Comparison of ENCODE assay signal across 22 cellular contexts in the genomic region with DNA sequence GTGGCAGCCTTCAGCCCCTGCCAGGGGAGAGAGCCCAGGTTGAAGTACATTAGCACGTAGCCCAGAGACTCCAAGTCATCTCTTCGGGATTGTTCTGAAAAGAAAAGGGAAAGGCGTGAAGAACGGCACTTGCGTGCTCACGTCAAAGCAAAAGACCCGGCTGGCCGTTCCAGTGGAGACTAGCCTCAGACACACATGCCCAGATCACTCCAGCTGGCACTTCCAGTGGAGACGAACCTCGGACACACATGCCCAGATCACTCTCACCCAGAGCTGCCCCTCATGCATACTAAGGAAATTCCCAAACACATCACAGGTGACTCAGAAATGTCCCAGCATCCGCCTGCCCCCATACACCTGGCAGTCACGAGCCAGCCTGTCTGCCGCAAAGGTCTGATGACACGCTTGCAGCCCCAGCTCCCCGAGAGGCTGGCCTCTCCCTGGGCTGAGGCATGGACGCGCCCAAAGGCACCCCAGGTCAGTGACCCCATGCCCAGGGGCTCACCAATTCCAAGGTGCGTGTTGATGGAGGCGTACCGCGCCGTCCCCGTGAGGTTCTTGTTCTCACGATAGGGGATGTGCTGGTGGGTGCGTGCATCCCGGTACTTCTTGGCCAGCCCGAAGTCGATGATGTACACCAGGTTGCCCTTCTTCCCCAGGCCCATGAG. TPM values are rescaled to one million over a fixed set of nuclear protein-coding genes. Genes with fewer than 3 reads are reported as not detected.
DNase-seq lines count a peak whose midpoint lies in the region; ATAC-seq and TF ChIP-seq lines count a peak whose summit lies in the region.
"Had no signal": no experiment of that assay in that cellular context is flagged by ENCODE, and none has a peak within 500 bp of the region (broad histone marks: within the 10 kb centered on the region; RNA-seq: fewer than 3 reads in every experiment).

No MANE protein-coding gene starts in this region.

- intact Hi-C loops in sigmoid colon (cut with DNase I) (no loop called here), gastrocnemius medialis (cut with DNase I; ENCODE audit: low total_unique reads) (no loop called here)

- TF ChIP-seq POLR2A in sigmoid colon (IDR thresholded peaks at IDR 0.05) (no peak), gastrocnemius medialis (IDR thresholded peaks at IDR 0.05) (no peak)

- peak overlapping the region; percentile 14 for H3K27ac Mint-ChIP-seq in activated naive CD4-positive, alpha-beta T cell treated with anti-CD3 and anti-CD28 coated beads, Interleukin-2, amount 10 ng/mL, durations not matched to agents 7 days and 5 days
- peak overlapping the region; percentile 19 to 84 for H3K27ac Mint-ChIP-seq in effector memory CD8-positive, alpha-beta T cell
- H3K27ac Mint-ChIP-seq: activated CD4-positive, alpha-beta T cell treated with anti-CD3 and anti-CD28 coated beads, Interleukin-2, amount 10 ng/mL, durations not matched to agents 7 days and 5 days; stimulated activated effector memory CD8-positive, alpha-beta T cell treated with anti-CD3 and anti-CD28 coated beads, Interleukin-12 subunit alpha, Interleukin-12 subunit beta, amount 100 ng/mL, for 72 hours had no signal

- no peaks in the 10 kb centered on the region for H3K9me3 ChIP-seq in sigmoid colon
- H3K9me3 ChIP-seq in gastrocnemius medialis = no peaks in the 10 kb centered on the region
- H3K9me3 ChIP-seq: upper lobe of left lung had no signal

- H3K36me3 ChIP-seq in sigmoid colon (peaks cover 62 to 94% (median 75%) of the 10 kb centered on the region in 4 donors), gastrocnemius medialis (peaks cover 9 to 93% of the 10 kb centered on the region in 2 donors)

- H3K27me3 Mint-ChIP-seq in activated naive CD4-positive, alpha-beta T cell treated with anti-CD3 and anti-CD28 coated beads, Interleukin-2, amount 10 ng/mL, durations not matched to agents 7 days and 5 days = no peaks in the 10 kb centered on the region
- H3K27me3 Mint-ChIP-seq in effector memory CD8-positive, alpha-beta T cell = no peaks in the 10 kb centered on the region
- H3K27me3 Mint-ChIP-seq: activated CD4-positive, alpha-beta T cell treated with anti-CD3 and anti-CD28 coated beads, Interleukin-2, amount 10 ng/mL, durations not matched to agents 7 days and 5 days had no signal

- H3K4me3 Mint-ChIP-seq in activated naive CD4-positive, alpha-beta T cell treated with anti-CD3 and anti-CD28 coated beads, Interleukin-2, amount 10 ng/mL, durations not matched to agents 7 days and 5 days = no peak overlapping the region
- H3K4me3 Mint-ChIP-seq in effector memory CD8-positive, alpha-beta T cell = peak overlapping the region in 1 of 2 donors; percentile 12
- H3K4me3 Mint-ChIP-seq: activated CD4-positive, alpha-beta T cell treated with anti-CD3 and anti-CD28 coated beads, Interleukin-2, amount 10 ng/mL, durations not matched to agents 7 days and 5 days; stimulated activated effector memory CD8-positive, alpha-beta T cell treated with anti-CD3 and anti-CD28 coated beads, Interleukin-12 subunit alpha, Interleukin-12 subunit beta, amount 100 ng/mL, for 72 hours had no signal

- POLR2A ChIA-PET in RWPE1 (lab: Yijun Ruan, JAX; ENCODE audit: low non-redundant PET) = no interaction called here

- H3K4me3 ChIP-seq in sigmoid colon (no peak overlapping the region), gastrocnemius medialis (no peak overlapping the region)
- H3K4me3 ChIP-seq: hepatocyte, upper lobe of left lung had no signal

- no peak for TF ChIP-seq EP300 in sigmoid colon (IDR thresholded peaks at IDR 0.05)

- ATAC-seq in effector memory CD8-positive, alpha-beta T cell (replicated peaks) = no peak
- no peak for ATAC-seq in gastrocnemius medialis
- no peak for ATAC-seq in GM21515 (IDR thresholded peaks at IDR 0.05; ENCODE audit: unreplicated experiment)
- ATAC-seq: SK-N-SH treated with all-trans-retinoic acid at 6 μM for 48 hours; stimulated activated effector memory CD8-positive, alpha-beta T cell treated with anti-CD3 and anti-CD28 coated beads, Interleukin-12 subunit alpha, Interleukin-12 subunit beta, amount 100 ng/mL, for 72 hours had no signal

- H3K4me1 ChIP-seq in sigmoid colon (peaks cover 0 to 28% (median 25%) of the 10 kb centered on the region in 4 donors), gastrocnemius medialis (peaks cover under 1 to 5% of the 10 kb centered on the region in 2 donors)

- in situ Hi-C loops in gastrocnemius medialis (cut with MboI; ENCODE audit: low sequenced_read_pairs in 4 of 4) = no loop called here

- WGBS in sigmoid colon, 2 donors = 95 to 97% methylated on average over 28 of the region's 28 CpGs

- no peak for TF ChIP-seq CTCF in RWPE1 (conservative IDR thresholded peaks at IDR 0.05; ENCODE audit: low read depth)
- no peak for TF ChIP-seq CTCF in sigmoid colon (IDR thresholded peaks at IDR 0.05)
- no peak for TF ChIP-seq CTCF in gastrocnemius medialis (IDR thresholded peaks at IDR 0.05 in 4 of 5, conservative IDR thresholded peaks at IDR 0.05 in 1 of 5)

- CTCF ChIA-PET in activated naive CD4-positive, alpha-beta T cell treated with anti-CD3 and anti-CD28 coated beads, Interleukin-2, amount 10 ng/mL, durations not matched to agents 7 days and 5 days (lab: Charles Lee) = no interaction called here
- CTCF ChIA-PET in RWPE1 (lab: Yijun Ruan, JAX) = no interaction called here

- H3K4me1 Mint-ChIP-seq in activated naive CD4-positive, alpha-beta T cell treated with anti-CD3 and anti-CD28 coated beads, Interleukin-2, amount 10 ng/mL, durations not matched to agents 7 days and 5 days = peaks cover 4% of the 10 kb centered on the region
- H3K4me1 Mint-ChIP-seq in effector memory CD8-positive, alpha-beta T cell (ENCODE audit: low read depth in 2 of 2) = peaks cover 16 to 17% of the 10 kb centered on the region in 2 donors

- no peak for DNase-seq in activated naive CD4-positive, alpha-beta T cell treated with anti-CD3 and anti-CD28 coated beads, Interleukin-2, amount 10 ng/mL, durations not matched to agents 7 days and 5 days
- DNase-seq in activated naive CD4-positive, alpha-beta T cell treated with anti-CD3 and anti-CD28 coated beads, Interleukin-2, amount 50 U/mL, for 16 hours = no peak
- DNase-seq in RWPE1 (ENCODE audit: low spot score) (no peak), sigmoid colon (no peak), gastrocnemius medialis (no peak), middle frontal gyrus (ENCODE audit: extremely low spot score, low spot score) (no peak)
- DNase-seq in effector memory CD8-positive, alpha-beta T cell = no peak
- DNase-seq: activated CD4-positive, alpha-beta T cell treated with anti-CD3 and anti-CD28 coated beads, Interleukin-2, amount 10 ng/mL, durations not matched to agents 7 days and 5 days; DMS79; effector CD4-positive, alpha-beta T cell; HCEC 1CT; kidney; mesenchymal stem cell; NCI-H1930; NCI-H446; stimulated activated CD4-positive, alpha-beta T cell treated with anti-CD3 and anti-CD28 coated beads, Interleukin-15, amount 100 ng/mL, for 24 hours had no signal

- peaks cover 66% of the 10 kb centered on the region for H3K36me3 Mint-ChIP-seq in activated naive CD4-positive, alpha-beta T cell treated with anti-CD3 and anti-CD28 coated beads, Interleukin-2, amount 10 ng/mL, durations not matched to agents 7 days and 5 days
- H3K36me3 Mint-ChIP-seq in effector memory CD8-positive, alpha-beta T cell (ENCODE audit: insufficient read depth) = peaks cover 88% of the 10 kb centered on the region

- H3K27me3 ChIP-seq in sigmoid colon (no peaks in the 10 kb centered on the region), gastrocnemius medialis (no peaks in the 10 kb centered on the region)
- H3K27me3 ChIP-seq: hepatocyte, upper lobe of left lung had no signal

- no peaks in the 10 kb centered on the region for H3K9me3 Mint-ChIP-seq in activated naive CD4-positive, alpha-beta T cell treated with anti-CD3 and anti-CD28 coated beads, Interleukin-2, amount 10 ng/mL, durations not matched to agents 7 days and 5 days
- H3K9me3 Mint-ChIP-seq in effector memory CD8-positive, alpha-beta T cell = no peaks in the 10 kb centered on the region
- H3K9me3 Mint-ChIP-seq: activated CD4-positive, alpha-beta T cell treated with anti-CD3 and anti-CD28 coated beads, Interleukin-2, amount 10 ng/mL, durations not matched to agents 7 days and 5 days; stimulated activated effector memory CD8-positive, alpha-beta T cell treated with anti-CD3 and anti-CD28 coated beads, Interleukin-12 subunit alpha, Interleukin-12 subunit beta, amount 100 ng/mL, for 72 hours had no signal

- peak overlapping the region; percentile 99 for H3K27ac ChIP-seq in RWPE1
- H3K27ac ChIP-seq in sigmoid colon = peak overlapping the region in 3 of 4 donors; percentile 1 to 51 (median 29)
- peak overlapping the region in 1 of 4 donors; percentile 33 for H3K27ac ChIP-seq in gastrocnemius medialis
- H3K27ac ChIP-seq: C4-2B, hepatocyte, upper lobe of left lung had no signal

RNA-seq across cellular contexts. Expression of gene CSNK1D, which starts 20.9 kb away (rescaled TPM):
- total RNA-seq in sigmoid colon (10 to 100 TPM; 45.1 to 61.2 (median 48.9) TPM), gastrocnemius medialis (10 to 100 TPM; 34.0 to 55.2 (median 47.3) TPM)
- 100 to 1,000 TPM in 1 of 3 donors, 10 to 100 TPM in 2; 55.9 to 142 (median 86.2) TPM for polyA plus RNA-seq in sigmoid colon

RNA-seq across cellular contexts. Expression of gene SLC16A3, which starts 23.8 kb away (rescaled TPM):
- total RNA-seq in sigmoid colon (10 to 100 TPM in 3 of 4 donors, 1 to 10 TPM in 1; 9.6 to 19.7 (median 11.6) TPM), gastrocnemius medialis (100 to 1,000 TPM in 2 of 4 donors, 10 to 100 TPM in 2; 46.0 to 173 (median 126) TPM)
- 100 to 1,000 TPM in 1 of 3 donors, 10 to 100 TPM in 2; 10.8 to 140 (median 37.9) TPM for polyA plus RNA-seq in sigmoid colon

RNA-seq across cellular contexts. Expression of gene CCDC57, which starts 40.0 kb away (rescaled TPM):
- total RNA-seq in sigmoid colon = 10 to 100 TPM; 13.3 to 34.1 (median 20.8) TPM
- 10 to 100 TPM; 17.4 to 47.8 (median 25.4) TPM for polyA plus RNA-seq in sigmoid colon
- total RNA-seq in gastrocnemius medialis = 10 to 100 TPM in 1 of 4 donors, 1 to 10 TPM in 3; 3.7 to 11.3 (median 5.1) TPM
